In genomic region chr10:116796910-116797513, GRCh38 we compare ENCODE assay signal across 9 cellular contexts. TPM values are rescaled to one million over a fixed set of nuclear protein-coding genes. Genes with fewer than 3 reads are reported as not detected.
DNase-seq lines count a peak whose midpoint lies in the region; ATAC-seq and TF ChIP-seq lines count a peak whose summit lies in the region.
"Had no signal": no experiment of that assay in that cellular context is flagged by ENCODE, and none has a peak within 500 bp of the region (broad histone marks: within the 10 kb centered on the region; RNA-seq: fewer than 3 reads in every experiment).

No MANE protein-coding gene starts in this region.

- H3K9me3 ChIP-seq in HAP-1 (no peaks in the 10 kb centered on the region), left ventricle myocardium inferior (replicated peaks) (no peaks in the 10 kb centered on the region)

- no peak overlapping the region for H3K4me3 ChIP-seq in HAP-1
- H3K4me3 ChIP-seq in left ventricle myocardium inferior, result no peak overlapping the region

- H3K27ac ChIP-seq in left ventricle myocardium inferior (replicated peaks), result no peak overlapping the region

- no peaks in the 10 kb centered on the region for H3K27me3 ChIP-seq in HAP-1 (ENCODE audit: low read depth)
- peaks cover 39% of the 10 kb centered on the region for H3K27me3 ChIP-seq in left ventricle myocardium inferior (ENCODE audit: low read depth)

- peak; percentile 78 for DNase-seq in GM10248 (ENCODE audit: extremely low spot score)
- DNase-seq in HAP-1 (ENCODE audit: low spot score in 2 of 2), result peak; percentile 56 to 91
- peak; percentile 42 for DNase-seq in MV-4-11 (lab: John Stamatoyannopoulos, UW)
- peak; percentile 17 to 29 for DNase-seq in SW 1271 (lab: John Stamatoyannopoulos, UW)
- peak; percentile 42 for DNase-seq in activated naive CD8-positive, alpha-beta T cell treated with anti-CD3 and anti-CD28 coated beads, Interleukin-2, amount 50 U/mL, for 16 hours (ENCODE audit: low read depth, low spot score)
- peak; percentile 54 for DNase-seq in left ventricle myocardium inferior
- peak; percentile 91 for DNase-seq in sciatic nerve (ENCODE audit: low spot score)

- H3K36me3 ChIP-seq in HAP-1 (replicated peaks), result no peaks in the 10 kb centered on the region
- H3K36me3 ChIP-seq in left ventricle myocardium inferior, result no peaks in the 10 kb centered on the region

- CTCF ChIA-PET in GM10248 (lab: Yijun Ruan, JAX), result interaction anchor here (0.7 to 7.9 kb wide), 27 partner anchors 9 to 1463 kb away, joined by 3 to 183 read pairs (median 4); partner anchors contain the start of gene KCNK18

- H3K4me1 ChIP-seq in HAP-1 (no peaks in the 10 kb centered on the region), left ventricle myocardium inferior (no peaks in the 10 kb centered on the region)

- in situ Hi-C loops in HAP-1 (cut with MboI; ENCODE audit: low sequenced_read_pairs), result loop anchor here (25.0 kb wide), 1 partner anchor 335 kb away; no protein-coding TSS in a partner anchor

- POLR2A ChIA-PET in GM10248 (lab: Yijun Ruan, JAX), result no interaction called here

- intact Hi-C loops in left ventricle myocardium inferior (cut with micrococcal nuclease) (loop anchor here (5.0 kb wide), 1 partner anchor 375 kb away; no protein-coding TSS in a partner anchor), sciatic nerve (cut with DNase I) (loop anchor here (5.0 kb wide), 1 partner anchor 375 kb away; no protein-coding TSS in a partner anchor)

- ATAC-seq in sciatic nerve (peak; percentile 82), GM21717 (IDR thresholded peaks at IDR 0.05; ENCODE audit: unreplicated experiment) (no peak)

- TF ChIP-seq CTCF in GM10248 (IDR thresholded peaks at IDR 0.05; ENCODE audit: control extremely low read depth, extremely low read depth, low read depth, missing control alignments) (peak; percentile 87), left ventricle myocardium inferior (IDR thresholded peaks at IDR 0.05; ENCODE audit: borderline replicate concordance) (peak; percentile 92)

RNA-seq across cellular contexts. Expression of gene ENO4, which starts 52.3 kb away (rescaled TPM):
- total RNA-seq in left ventricle myocardium inferior (not detected), sciatic nerve (1.2 TPM)
- total RNA-seq: mononuclear cell had no signal

RNA-seq across cellular contexts. Expression of gene HSPA12A, which starts 54.6 kb away (rescaled TPM):
- total RNA-seq in left ventricle myocardium inferior (15.0 TPM), sciatic nerve (139 TPM)

Comparison
In these comparisons a context has a peak if more than half of its experiments do, and no peak if none do; other contexts are left out.
1. DNase-seq: peak in every context shown above with its lines; median percentile 91 in sciatic nerve; 78 in GM10248; 74 in HAP-1; 54 in left ventricle myocardium inferior; 42 in MV-4-11; 42 in activated naive CD8-positive, alpha-beta T cell treated with anti-CD3 and anti-CD28 coated beads, Interleukin-2, amount 50 U/mL, for 16 hours; 23 in SW 1271.